In the genomic region with DNA sequence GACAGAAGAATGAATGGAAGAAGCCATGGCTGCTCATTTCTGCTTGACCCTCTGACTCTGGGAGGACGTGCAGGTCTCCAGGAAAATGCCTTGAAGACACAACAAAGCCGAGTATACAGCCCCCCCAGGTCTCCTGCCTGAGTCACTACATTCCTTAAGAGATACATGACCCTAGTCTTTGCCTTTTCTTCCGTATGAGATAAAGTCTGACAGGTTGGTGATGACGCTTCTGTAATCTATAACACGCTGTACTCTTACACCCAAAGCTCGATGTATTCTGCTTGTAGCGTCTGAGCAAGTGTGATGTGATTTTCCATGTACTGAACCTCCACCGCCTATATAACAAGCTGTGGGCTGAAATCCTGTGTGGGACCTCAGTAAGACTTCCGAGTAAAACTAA, we compare ENCODE assay signal across 18 cellular contexts.
DNase-seq lines count a peak whose midpoint lies in the region; ATAC-seq, FAIRE-seq and TF ChIP-seq lines count a peak whose summit lies in the region.
"Had no signal": no experiment of that assay in that cellular context is flagged by ENCODE, and none has a peak within 500 bp of the region (broad histone marks: within the 10 kb centered on the region; RNA-seq: fewer than 3 reads in every experiment).

No MANE protein-coding gene starts in this region.

- H3K27ac ChIP-seq in A549: peak overlapping the region; percentile 95 to 97
- peak overlapping the region; percentile 25 for H3K27ac ChIP-seq in astrocyte (ENCODE audit: low read depth, low read length)
- no peak overlapping the region for H3K27ac ChIP-seq in CD4-positive, alpha-beta memory T cell (ENCODE audit: low read depth, low read length)
- no peak overlapping the region for H3K27ac ChIP-seq in CD8-positive, alpha-beta T cell (ENCODE audit: low read depth, low read length)

- TF ChIP-seq RAD21 in A549 (conservative IDR thresholded peaks at IDR 0.05 in 1 of 2, IDR thresholded peaks at IDR 0.05 in 1 of 2): 0 out of 5 replicates have a peak, but pooled peaks have one; percentile 13 to 17

- H3K4me1 Mint-ChIP-seq in astrocyte (ENCODE audit: low read depth, unreplicated experiment): peaks cover 19% of the 10 kb centered on the region
- no peaks in the 10 kb centered on the region for H3K4me1 Mint-ChIP-seq in CD4-positive, alpha-beta memory T cell
- no peaks in the 10 kb centered on the region for H3K4me1 Mint-ChIP-seq in CD8-positive, alpha-beta T cell (ENCODE audit: low read depth)
- no peaks in the 10 kb centered on the region for H3K4me1 Mint-ChIP-seq in activated T-helper 1 cell treated with anti-CD3 and anti-CD28 coated beads, Interleukin-12 subunit alpha, Interleukin-12 subunit beta, Interleukin-2, Interleukin-4 antibody, amounts not matched to agents 30 ng/mL and 10 ng/mL and 1 ng/mL, durations not matched to agents 14 hours and 24 hours and 36 hours (ENCODE audit: low read depth)
- H3K4me1 Mint-ChIP-seq: activated naive CD4-positive, alpha-beta T cell treated with anti-CD3 and anti-CD28 coated beads, Interleukin-2, amount 50 U/mL, for 24 hours; CD8-positive, alpha-beta memory T cell; stimulated activated naive CD8-positive, alpha-beta T cell treated with anti-CD3 and anti-CD28 coated beads, Interleukin-15, amount 100 ng/mL, for 72 hours had no signal

- POLR2A ChIA-PET in A549 (lab: Yijun Ruan, JAX): interaction anchor here (1.2 kb wide), 1 partner anchor 10 kb away, joined by 5 read pairs; no protein-coding TSS in a partner anchor
- POLR2A ChIA-PET in CD4-positive, alpha-beta memory T cell (lab: Charles Lee; ENCODE audit: partially characterized antibody): no interaction called here
- POLR2A ChIA-PET in CD8-positive, alpha-beta T cell (lab: Charles Lee): no interaction called here

- H3K36me3 ChIP-seq in astrocyte (ENCODE audit: insufficient read depth, low read length): no peaks in the 10 kb centered on the region
- no peaks in the 10 kb centered on the region for H3K36me3 ChIP-seq in CD4-positive, alpha-beta memory T cell (ENCODE audit: insufficient read depth, low read length)
- H3K36me3 ChIP-seq in CD8-positive, alpha-beta T cell (ENCODE audit: insufficient read depth, low read length): no peaks in the 10 kb centered on the region

- whole genome bisulfite sequencing in A549 (ENCODE audit: missing lambda C conversion rate): 6% methylated on average over 9 of the region's 9 CpGs

- peak in 1 of 2 experiments; percentile 86 for DNase-seq in A549 (ENCODE audit: low read depth in 1 of 2, low spot score in 1 of 2)
- peak; percentile 64 for DNase-seq in HT1080 (ENCODE audit: low read depth)
- DNase-seq in astrocyte (ENCODE audit: low read depth): peak; percentile 71
- DNase-seq in islet precursor cell: peak; percentile 70
- no peak for DNase-seq in CD4-positive, alpha-beta memory T cell
- no peak for DNase-seq in CD8-positive, alpha-beta T cell
- no peak for DNase-seq in activated CD4-positive, alpha-beta T cell treated with anti-CD3 and anti-CD28 coated beads, Interleukin-2, amount 50 U/mL, for 1 hour
- DNase-seq in activated T-helper 1 cell treated with anti-CD3 and anti-CD28 coated beads, Interleukin-12 subunit alpha, Interleukin-12 subunit beta, Interleukin-2, Interleukin-4 antibody, amounts not matched to agents 30 ng/mL and 10 ng/mL and 1 ng/mL, durations not matched to agents 14 hours and 24 hours and 36 hours (ENCODE audit: low spot score): no peak
- DNase-seq: activated CD4-positive, alpha-beta memory T cell treated with anti-CD3 and anti-CD28 coated beads for 36 hours; activated T-cell treated with anti-CD3 and anti-CD28 coated beads, Interleukin-2, amount 50 U/mL, for 1 hour; CD8-positive, alpha-beta memory T cell; effector memory CD4-positive, alpha-beta T cell; kidney; stimulated activated CD4-positive, alpha-beta T cell treated with anti-CD3 and anti-CD28 coated beads, Interleukin-1b, Interleukin-23, amount 100 ng/mL, for 48 hours; stimulated activated naive CD8-positive, alpha-beta T cell treated with anti-CD3 and anti-CD28 coated beads, Interleukin-15, amount 100 ng/mL, for 72 hours had no signal

- H3K36me3 Mint-ChIP-seq in astrocyte (ENCODE audit: low read depth, unreplicated experiment): peaks cover 2% of the 10 kb centered on the region
- peaks cover 0 to 4% of the 10 kb centered on the region in 2 donors for H3K36me3 Mint-ChIP-seq in CD4-positive, alpha-beta memory T cell
- no peaks in the 10 kb centered on the region for H3K36me3 Mint-ChIP-seq in CD8-positive, alpha-beta T cell
- no peaks in the 10 kb centered on the region for H3K36me3 Mint-ChIP-seq in activated T-helper 1 cell treated with anti-CD3 and anti-CD28 coated beads, Interleukin-12 subunit alpha, Interleukin-12 subunit beta, Interleukin-2, Interleukin-4 antibody, amounts not matched to agents 30 ng/mL and 10 ng/mL and 1 ng/mL, durations not matched to agents 14 hours and 24 hours and 36 hours (ENCODE audit: low read depth)
- H3K36me3 Mint-ChIP-seq: activated CD4-positive, alpha-beta memory T cell treated with anti-CD3 and anti-CD28 coated beads for 36 hours; activated naive CD4-positive, alpha-beta T cell treated with anti-CD3 and anti-CD28 coated beads, Interleukin-2, amount 50 U/mL, for 24 hours had no signal

- peak overlapping the region; percentile 82 for H3K27ac Mint-ChIP-seq in astrocyte (ENCODE audit: unreplicated experiment)
- H3K27ac Mint-ChIP-seq in CD4-positive, alpha-beta memory T cell: no peak overlapping the region
- no peak overlapping the region for H3K27ac Mint-ChIP-seq in CD8-positive, alpha-beta T cell
- H3K27ac Mint-ChIP-seq in activated T-helper 1 cell treated with anti-CD3 and anti-CD28 coated beads, Interleukin-12 subunit alpha, Interleukin-12 subunit beta, Interleukin-2, Interleukin-4 antibody, amounts not matched to agents 30 ng/mL and 10 ng/mL and 1 ng/mL, durations not matched to agents 14 hours and 24 hours and 36 hours: no peak overlapping the region
- H3K27ac Mint-ChIP-seq: activated CD4-positive, alpha-beta memory T cell treated with anti-CD3 and anti-CD28 coated beads for 36 hours; activated naive CD4-positive, alpha-beta T cell treated with anti-CD3 and anti-CD28 coated beads, Interleukin-2, amount 50 U/mL, for 24 hours; stimulated activated naive CD8-positive, alpha-beta T cell treated with anti-CD3 and anti-CD28 coated beads, Interleukin-15, amount 100 ng/mL, for 72 hours had no signal

- no peak overlapping the region for H3K4me3 ChIP-seq in A549
- no peak overlapping the region for H3K4me3 ChIP-seq in astrocyte (ENCODE audit: insufficient read depth, low read depth, low read length)
- no peak overlapping the region for H3K4me3 ChIP-seq in CD4-positive, alpha-beta memory T cell (ENCODE audit: low read length in 2 of 2)
- no peak overlapping the region for H3K4me3 ChIP-seq in CD8-positive, alpha-beta T cell (ENCODE audit: low read depth, low read length)

- FAIRE-seq in A549 (lab: Jason Lieb, UNC) (no peak), astrocyte (lab: Jason Lieb, UNC) (peak; percentile 20)
- FAIRE-seq: bronchial epithelial cell, kidney, urothelium cell line had no signal

- no peaks in the 10 kb centered on the region for H3K27me3 ChIP-seq in astrocyte (ENCODE audit: insufficient read depth, low read length)
- no peaks in the 10 kb centered on the region for H3K27me3 ChIP-seq in CD4-positive, alpha-beta memory T cell (ENCODE audit: insufficient read depth, low read length)
- no peaks in the 10 kb centered on the region for H3K27me3 ChIP-seq in CD8-positive, alpha-beta T cell (ENCODE audit: insufficient read depth, low read length)

- no peak overlapping the region for H2AFZ ChIP-seq in astrocyte (ENCODE audit: low read depth, low read length)

- no peak for TF ChIP-seq CTCF in A549 (IDR thresholded peaks at IDR 0.05)
- no peak for TF ChIP-seq CTCF in astrocyte (IDR thresholded peaks at IDR 0.05; ENCODE audit: insufficient read depth, low read depth, low read length)
- TF ChIP-seq CTCF in CD8-positive, alpha-beta T cell (IDR thresholded peaks at IDR 0.05): no peak

- intact Hi-C loops in CD4-positive, alpha-beta memory T cell (cut with micrococcal nuclease): no loop called here
- intact Hi-C loops in CD8-positive, alpha-beta T cell (cut with DNase I, micrococcal nuclease): no loop called here
- intact Hi-C loops in activated T-helper 1 cell treated with anti-CD3 and anti-CD28 coated beads, Interleukin-12 subunit alpha, Interleukin-12 subunit beta, Interleukin-2, Interleukin-4 antibody, amounts not matched to agents 30 ng/mL and 10 ng/mL and 1 ng/mL, durations not matched to agents 14 hours and 24 hours and 36 hours (cut with micrococcal nuclease): no loop called here

- H3K27me3 Mint-ChIP-seq in astrocyte (ENCODE audit: low read depth, unreplicated experiment): no peaks in the 10 kb centered on the region
- H3K27me3 Mint-ChIP-seq in CD4-positive, alpha-beta memory T cell: no peaks in the 10 kb centered on the region
- H3K27me3 Mint-ChIP-seq in CD8-positive, alpha-beta T cell (ENCODE audit: low read depth): no peaks in the 10 kb centered on the region
- no peaks in the 10 kb centered on the region for H3K27me3 Mint-ChIP-seq in activated T-helper 1 cell treated with anti-CD3 and anti-CD28 coated beads, Interleukin-12 subunit alpha, Interleukin-12 subunit beta, Interleukin-2, Interleukin-4 antibody, amounts not matched to agents 30 ng/mL and 10 ng/mL and 1 ng/mL, durations not matched to agents 14 hours and 24 hours and 36 hours (ENCODE audit: insufficient read depth)
- H3K27me3 Mint-ChIP-seq: activated CD4-positive, alpha-beta memory T cell treated with anti-CD3 and anti-CD28 coated beads for 36 hours; activated naive CD4-positive, alpha-beta T cell treated with anti-CD3 and anti-CD28 coated beads, Interleukin-2, amount 50 U/mL, for 24 hours; CD8-positive, alpha-beta memory T cell; stimulated activated naive CD8-positive, alpha-beta T cell treated with anti-CD3 and anti-CD28 coated beads, Interleukin-15, amount 100 ng/mL, for 72 hours had no signal

- H3K4me2 ChIP-seq in A549 (peak overlapping the region; percentile 78), astrocyte (ENCODE audit: low read length) (peak overlapping the region; percentile 49)

- H3K4me3 Mint-ChIP-seq in astrocyte (ENCODE audit: unreplicated experiment): no peak overlapping the region
- H3K4me3 Mint-ChIP-seq in CD4-positive, alpha-beta memory T cell: no peak overlapping the region
- no peak overlapping the region for H3K4me3 Mint-ChIP-seq in CD8-positive, alpha-beta T cell
- no peak overlapping the region for H3K4me3 Mint-ChIP-seq in activated T-helper 1 cell treated with anti-CD3 and anti-CD28 coated beads, Interleukin-12 subunit alpha, Interleukin-12 subunit beta, Interleukin-2, Interleukin-4 antibody, amounts not matched to agents 30 ng/mL and 10 ng/mL and 1 ng/mL, durations not matched to agents 14 hours and 24 hours and 36 hours
- H3K4me3 Mint-ChIP-seq: activated CD4-positive, alpha-beta memory T cell treated with anti-CD3 and anti-CD28 coated beads for 36 hours; activated naive CD4-positive, alpha-beta T cell treated with anti-CD3 and anti-CD28 coated beads, Interleukin-2, amount 50 U/mL, for 24 hours; CD8-positive, alpha-beta memory T cell; stimulated activated naive CD8-positive, alpha-beta T cell treated with anti-CD3 and anti-CD28 coated beads, Interleukin-15, amount 100 ng/mL, for 72 hours had no signal

- H4K20me1 ChIP-seq in astrocyte (ENCODE audit: insufficient read depth, low read length): no peaks in the 10 kb centered on the region

- H3K4me1 ChIP-seq in A549: peaks cover 60% of the 10 kb centered on the region
- peaks cover 11% of the 10 kb centered on the region for H3K4me1 ChIP-seq in astrocyte (ENCODE audit: insufficient read depth, low read length)
- no peaks in the 10 kb centered on the region for H3K4me1 ChIP-seq in CD4-positive, alpha-beta memory T cell (ENCODE audit: insufficient read depth, low read length)
- H3K4me1 ChIP-seq in CD8-positive, alpha-beta T cell (ENCODE audit: insufficient read depth, low read length): no peaks in the 10 kb centered on the region

- peak; percentile 78 to 89 for ATAC-seq in A549
- no peak for ATAC-seq in CD8-positive, alpha-beta T cell

- no peak overlapping the region for H3K9ac ChIP-seq in astrocyte (ENCODE audit: low read length)

- H3K9me3 ChIP-seq in A549 (0 out of 3 replicates have a peak, but pooled peaks cover 2% of the 10 kb centered on the region), astrocyte (ENCODE audit: insufficient read depth, low read depth, low read length) (no peaks in the 10 kb centered on the region)
- H3K9me3 ChIP-seq in CD4-positive, alpha-beta memory T cell (ENCODE audit: control insufficient read depth in 1 of 2, low read length in 2 of 2): no peaks in the 10 kb centered on the region
- no peaks in the 10 kb centered on the region for H3K9me3 ChIP-seq in CD8-positive, alpha-beta T cell (ENCODE audit: low read length)

- TF ChIP-seq EP300 in A549 (IDR thresholded peaks at IDR 0.05): peak; percentile 61 to 65; a peak in 3 of 5 replicates

- H3K9me3 Mint-ChIP-seq in astrocyte (ENCODE audit: unreplicated experiment): no peaks in the 10 kb centered on the region
- no peaks in the 10 kb centered on the region for H3K9me3 Mint-ChIP-seq in CD4-positive, alpha-beta memory T cell
- no peaks in the 10 kb centered on the region for H3K9me3 Mint-ChIP-seq in CD8-positive, alpha-beta T cell
- H3K9me3 Mint-ChIP-seq in activated T-helper 1 cell treated with anti-CD3 and anti-CD28 coated beads, Interleukin-12 subunit alpha, Interleukin-12 subunit beta, Interleukin-2, Interleukin-4 antibody, amounts not matched to agents 30 ng/mL and 10 ng/mL and 1 ng/mL, durations not matched to agents 14 hours and 24 hours and 36 hours: no peaks in the 10 kb centered on the region
- H3K9me3 Mint-ChIP-seq: activated CD4-positive, alpha-beta memory T cell treated with anti-CD3 and anti-CD28 coated beads for 36 hours; activated naive CD4-positive, alpha-beta T cell treated with anti-CD3 and anti-CD28 coated beads, Interleukin-2, amount 50 U/mL, for 24 hours; CD8-positive, alpha-beta memory T cell; stimulated activated naive CD8-positive, alpha-beta T cell treated with anti-CD3 and anti-CD28 coated beads, Interleukin-15, amount 100 ng/mL, for 72 hours had no signal

- TF ChIP-seq POLR2A in A549 (IDR thresholded peaks at IDR 0.05; ENCODE audit: low read length): no peak

- CTCF ChIA-PET in A549 (lab: Yijun Ruan, JAX): interaction anchor here (0.6 to 2.5 kb wide), 5 partner anchors 9 to 65 kb away, joined by 3 to 7 read pairs (median 3); no protein-coding TSS in a partner anchor
- CTCF ChIA-PET in CD4-positive, alpha-beta memory T cell (lab: Charles Lee; ENCODE audit: partially characterized antibody): no interaction called here
- CTCF ChIA-PET in CD8-positive, alpha-beta T cell (lab: Charles Lee): no interaction called here

- H3K79me2 ChIP-seq in astrocyte (ENCODE audit: insufficient read depth, low read length): no peaks in the 10 kb centered on the region

Comparison
In these comparisons a context has a peak if more than half of its experiments do, and no peak if none do; other contexts are left out.
1. DNase-seq: peak in HT1080 (single experiment), astrocyte (single experiment) and islet precursor cell (single experiment); none in CD4-positive, alpha-beta memory T cell (0 of 5), CD8-positive, alpha-beta T cell (0 of 7), activated CD4-positive, alpha-beta T cell treated with anti-CD3 and anti-CD28 coated beads, Interleukin-2, amount 50 U/mL, for 1 hour (single experiment) and activated T-helper 1 cell treated with anti-CD3 and anti-CD28 coated beads, Interleukin-12 subunit alpha, Interleukin-12 subunit beta, Interleukin-2, Interleukin-4 antibody, amounts not matched to agents 30 ng/mL and 10 ng/mL and 1 ng/mL, durations not matched to agents 14 hours and 24 hours and 36 hours (single experiment).
2. H3K27ac ChIP-seq: peak in A549 (2 of 2) and astrocyte (single experiment); none in CD4-positive, alpha-beta memory T cell (single experiment) and CD8-positive, alpha-beta T cell (single experiment).